17 cellular contexts compared by ENCODE assay signal in the genomic region with DNA sequence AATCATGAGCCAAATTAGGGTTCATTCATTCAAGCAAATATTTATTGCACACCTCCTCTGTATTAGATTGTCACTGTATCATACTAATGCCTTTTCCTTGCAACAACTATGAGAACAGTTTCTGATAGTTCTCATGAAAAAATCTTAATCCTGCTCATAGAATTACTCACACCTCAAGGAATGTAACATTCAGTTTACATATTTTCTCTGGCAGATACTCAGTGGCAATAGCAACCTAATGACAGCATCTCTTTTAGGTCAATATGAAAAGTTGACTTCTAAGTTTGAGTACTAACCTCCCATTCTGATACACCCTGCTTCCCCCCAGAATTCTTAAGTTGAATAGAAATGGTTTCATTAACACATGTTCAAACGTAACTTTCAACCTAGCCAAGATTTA.
DNase-seq lines count a peak whose midpoint lies in the region; ATAC-seq and TF ChIP-seq lines count a peak whose summit lies in the region.
"Had no signal": no experiment of that assay in that cellular context is flagged by ENCODE, and none has a peak within 500 bp of the region (broad histone marks: within the 10 kb centered on the region; RNA-seq: fewer than 3 reads in every experiment).

No MANE protein-coding gene starts in this region.

- H3K4me3 Mint-ChIP-seq in activated CD4-positive, alpha-beta memory T cell treated with anti-CD3 and anti-CD28 coated beads, Interleukin-2, amount 10 ng/mL, durations not matched to agents 7 days and 5 days: no peak overlapping the region
- H3K4me3 Mint-ChIP-seq: brain, type B pancreatic cell had no signal

- no peaks in the 10 kb centered on the region for H3K36me3 ChIP-seq in brain microvascular endothelial cell (replicated peaks)

- no peaks in the 10 kb centered on the region for H3K27me3 ChIP-seq in brain microvascular endothelial cell (replicated peaks)

- DNase-seq in AG04449 (ENCODE audit: low read depth, low spot score) (peak; percentile 10), HS-27A (ENCODE audit: low read depth) (peak; percentile 24), brain microvascular endothelial cell (peak; percentile 37), kidney glomerular epithelial cell (lab: John Stamatoyannopoulos, UW) (peak; percentile 47), islet precursor cell (no peak)
- DNase-seq in activated CD4-positive, alpha-beta memory T cell treated with anti-CD3 and anti-CD28 coated beads, Interleukin-2, amount 10 ng/mL, durations not matched to agents 7 days and 5 days: no peak
- DNase-seq: activated CD4-positive, alpha-beta T cell treated with anti-CD3 and anti-CD28 coated beads for 1 hour; activated naive CD4-positive, alpha-beta T cell treated with Interleukin-2 at 50 U/mL for 16 hours; effector CD8-positive, alpha-beta T cell; H7; NCI-H187; stimulated activated naive CD4-positive, alpha-beta T cell treated with Interleukin-2 at 50 U/mL for 16 hours had no signal

- H3K4me3 ChIP-seq in AG04449 (ENCODE audit: low read depth, low read length): no peak overlapping the region
- no peak overlapping the region for H3K4me3 ChIP-seq in brain microvascular endothelial cell (ENCODE audit: low read depth, low read length)

- TF ChIP-seq CTCF in AG04449 (IDR thresholded peaks at IDR 0.05; ENCODE audit: insufficient read depth, low read length, missing control alignments): no peak
- TF ChIP-seq CTCF in brain microvascular endothelial cell (IDR thresholded peaks at IDR 0.05; ENCODE audit: low read depth, low read length, missing control alignments): no peak

- H3K27ac Mint-ChIP-seq in activated CD4-positive, alpha-beta memory T cell treated with anti-CD3 and anti-CD28 coated beads, Interleukin-2, amount 10 ng/mL, durations not matched to agents 7 days and 5 days: no peak overlapping the region
- H3K27ac Mint-ChIP-seq: type B pancreatic cell had no signal

- POLR2A ChIA-PET in AG04449 (lab: Yijun Ruan, JAX): no interaction called here
- POLR2A ChIA-PET in activated CD4-positive, alpha-beta memory T cell treated with anti-CD3 and anti-CD28 coated beads, Interleukin-2, amount 10 ng/mL, durations not matched to agents 7 days and 5 days (lab: Charles Lee): no interaction called here

- CTCF ChIA-PET in AG04449 (lab: Yijun Ruan, JAX): no interaction called here
- CTCF ChIA-PET in activated CD4-positive, alpha-beta memory T cell treated with anti-CD3 and anti-CD28 coated beads, Interleukin-2, amount 10 ng/mL, durations not matched to agents 7 days and 5 days (lab: Charles Lee): interaction anchor here (1.1 kb wide), 1 partner anchor 12 kb away, joined by 3 read pairs; no protein-coding TSS in a partner anchor

- ATAC-seq in HG03460 (IDR thresholded peaks at IDR 0.05; ENCODE audit: unreplicated experiment) (no peak), GM21367 (IDR thresholded peaks at IDR 0.05; ENCODE audit: unreplicated experiment) (no peak)

- H3K9me3 Mint-ChIP-seq in activated CD4-positive, alpha-beta memory T cell treated with anti-CD3 and anti-CD28 coated beads, Interleukin-2, amount 10 ng/mL, durations not matched to agents 7 days and 5 days: no peaks in the 10 kb centered on the region
- H3K9me3 Mint-ChIP-seq: brain, type B pancreatic cell had no signal

- in situ Hi-C loops in brain microvascular endothelial cell (cut with HindIII; ENCODE audit: low pct_ligation_motif_present, low sequenced_read_pairs): no loop called here

- H3K36me3 Mint-ChIP-seq in activated CD4-positive, alpha-beta memory T cell treated with anti-CD3 and anti-CD28 coated beads, Interleukin-2, amount 10 ng/mL, durations not matched to agents 7 days and 5 days (ENCODE audit: low read depth): no peaks in the 10 kb centered on the region
- H3K36me3 Mint-ChIP-seq: brain, type B pancreatic cell had no signal

- peak overlapping the region; percentile 77 for H3K27ac ChIP-seq in brain microvascular endothelial cell
- H3K27ac ChIP-seq: parathyroid adenoma had no signal

- H3K27me3 Mint-ChIP-seq in activated CD4-positive, alpha-beta memory T cell treated with anti-CD3 and anti-CD28 coated beads, Interleukin-2, amount 10 ng/mL, durations not matched to agents 7 days and 5 days: no peaks in the 10 kb centered on the region
- H3K27me3 Mint-ChIP-seq: type B pancreatic cell had no signal

- no peaks in the 10 kb centered on the region for H3K4me1 Mint-ChIP-seq in activated CD4-positive, alpha-beta memory T cell treated with anti-CD3 and anti-CD28 coated beads, Interleukin-2, amount 10 ng/mL, durations not matched to agents 7 days and 5 days

Comparison
In these comparisons a context has a peak if more than half of its experiments do, and no peak if none do; other contexts are left out.
1. DNase-seq: peak in AG04449 (single experiment), HS-27A (single experiment), brain microvascular endothelial cell (single experiment) and kidney glomerular epithelial cell (single experiment); none in activated CD4-positive, alpha-beta memory T cell treated with anti-CD3 and anti-CD28 coated beads, Interleukin-2, amount 10 ng/mL, durations not matched to agents 7 days and 5 days (single experiment) and islet precursor cell (single experiment).